In genomic region chr15:44427756-44428724, GRCh38 we compare ENCODE assay signal across 8 cellular contexts. TPM values are rescaled to one million over a fixed set of nuclear protein-coding genes. Genes with fewer than 3 reads are reported as not detected.
DNase-seq lines count a peak whose midpoint lies in the region; ATAC-seq lines count a peak whose summit lies in the region.

No MANE protein-coding gene starts in this region.

- H3K36me3 Mint-ChIP-seq in activated naive CD4-positive, alpha-beta T cell treated with anti-CD3 and anti-CD28 coated beads for 36 hours (ENCODE audit: low read depth): peaks cover 23% of the 10 kb centered on the region

- H3K9me3 Mint-ChIP-seq in activated naive CD4-positive, alpha-beta T cell treated with anti-CD3 and anti-CD28 coated beads for 36 hours: no peaks in the 10 kb centered on the region

- peaks cover 41% of the 10 kb centered on the region for H3K4me1 Mint-ChIP-seq in activated naive CD4-positive, alpha-beta T cell treated with anti-CD3 and anti-CD28 coated beads for 36 hours (ENCODE audit: low read depth)

- CTCF ChIA-PET in activated naive CD4-positive, alpha-beta T cell treated with anti-CD3 and anti-CD28 coated beads for 36 hours (lab: Charles Lee): interaction anchor here (0.8 to 3.1 kb wide), 8 partner anchors 10 to 207 kb away, joined by 3 to 15 read pairs (median 4); no protein-coding TSS in a partner anchor

- intact Hi-C loops in activated naive CD4-positive, alpha-beta T cell treated with anti-CD3 and anti-CD28 coated beads for 36 hours (cut with micrococcal nuclease): loop anchor here (1.0 to 10.0 kb wide), 12 partner anchors 40 to 1207 kb away; partner anchors contain the start of genes EIF3J, FRMD5, GOLM2 and MFAP1

- no peaks in the 10 kb centered on the region for H3K9me3 ChIP-seq in skeletal muscle tissue (ENCODE audit: control insufficient read depth in 3 of 3, low read length in 3 of 3)

- H3K27me3 ChIP-seq in skeletal muscle tissue (ENCODE audit: control insufficient read depth in 3 of 3, insufficient read depth in 3 of 3, low read length in 3 of 3): no peaks in the 10 kb centered on the region

- H3K27me3 Mint-ChIP-seq in activated naive CD4-positive, alpha-beta T cell treated with anti-CD3 and anti-CD28 coated beads for 36 hours (ENCODE audit: low read depth): no peaks in the 10 kb centered on the region

- peak overlapping the region; percentile 100 for H3K27ac Mint-ChIP-seq in activated naive CD4-positive, alpha-beta T cell treated with anti-CD3 and anti-CD28 coated beads for 36 hours

- peak; percentile 16 for ATAC-seq in HG02623 (IDR thresholded peaks at IDR 0.05; ENCODE audit: unreplicated experiment)

- peak overlapping the region; percentile 98 for H3K4me3 Mint-ChIP-seq in activated naive CD4-positive, alpha-beta T cell treated with anti-CD3 and anti-CD28 coated beads for 36 hours

- peaks cover 0 to 4% (median 4%) of the 10 kb centered on the region in 3 donors for H3K36me3 ChIP-seq in skeletal muscle tissue (ENCODE audit: control insufficient read depth in 3 of 3, insufficient read depth in 3 of 3, low read length in 3 of 3)

- DNase-seq in activated naive CD4-positive, alpha-beta T cell treated with anti-CD3 and anti-CD28 coated beads for 36 hours: peak; percentile 59
- no peak for DNase-seq in activated naive CD4-positive, alpha-beta T cell treated with Interleukin-2 at 50 U/mL for 16 hours
- peak; percentile 31 for DNase-seq in NCI-H2107 treated with DMSO at 0.1 percent for 48 hours (lab: John Stamatoyannopoulos, UW; ENCODE audit: unreplicated experiment)
- peak; percentile 67 for DNase-seq in amniotic epithelial cell (ENCODE audit: low read depth)
- no peak for DNase-seq in stimulated activated CD4-positive, alpha-beta T cell treated with anti-CD3 and anti-CD28 coated beads, Interleukin-2, amount 100 ng/mL, for 24 hours

- peak overlapping the region; percentile 95 to 100 (median 99) for H3K9ac ChIP-seq in skeletal muscle tissue (ENCODE audit: low read depth in 1 of 3, low read length in 3 of 3)

- peaks cover 3 to 19% (median 13%) of the 10 kb centered on the region in 3 donors for H3K4me1 ChIP-seq in skeletal muscle tissue (ENCODE audit: control insufficient read depth in 3 of 3, insufficient read depth in 3 of 3, low read length in 3 of 3)

- H3K4me3 ChIP-seq in iPS-11a (ENCODE audit: low read depth, low read length) (peak overlapping the region; percentile 99), skeletal muscle tissue (ENCODE audit: low read length in 3 of 3) (peak overlapping the region; percentile 94 to 100 (median 98))

- H3K27ac ChIP-seq in skeletal muscle tissue (ENCODE audit: low read depth, low read length): peak overlapping the region; percentile 98

RNA-seq across cellular contexts. Expression of gene CTDSPL2, which starts 0.6 kb away (rescaled TPM):
- 10 to 100 TPM; 61.8 to 63.7 TPM for total RNA-seq in activated naive CD4-positive, alpha-beta T cell treated with anti-CD3 and anti-CD28 coated beads for 36 hours
- total RNA-seq in skeletal muscle tissue: 59.5 TPM

Comparison
In these comparisons a context has a peak if more than half of its experiments do, and no peak if none do; other contexts are left out.
1. DNase-seq: peak in activated naive CD4-positive, alpha-beta T cell treated with anti-CD3 and anti-CD28 coated beads for 36 hours (single experiment), NCI-H2107 treated with DMSO at 0.1 percent for 48 hours (single experiment) and amniotic epithelial cell (single experiment); none in activated naive CD4-positive, alpha-beta T cell treated with Interleukin-2 at 50 U/mL for 16 hours (single experiment) and stimulated activated CD4-positive, alpha-beta T cell treated with anti-CD3 and anti-CD28 coated beads, Interleukin-2, amount 100 ng/mL, for 24 hours (0 of 2).